ENCODE assay signal across 1 cellular context in genomic region chr1:230110971-230111370, GRCh38.
A peak's percentile ranks its signal among the peaks of the same experiment; 100 is the strongest.
TF ChIP-seq lines count a peak whose summit lies in the region.

No MANE protein-coding gene starts in this region.

TF ChIP-seq in HepG2, 621 proteins besides CTCF, POLR2A, EP300 and RAD21 (continued from another document):
- TF ChIP-seq MNT (IDR thresholded peaks at IDR 0.05), result peak; percentile 88
- no peak for TF ChIP-seq ZBTB26 (CRISPR knock-in tag; IDR thresholded peaks at IDR 0.05; ENCODE audit: borderline replicate concordance)
- no peak for TF ChIP-seq RBM22 (optimal IDR thresholded peaks at IDR 0.05; ENCODE audit: low read length)
